Comparison of ENCODE assay signal across 8 cellular contexts in genomic region chr15:34514251-34514760, GRCh38.
DNase-seq lines count a peak whose midpoint lies in the region; ATAC-seq and TF ChIP-seq lines count a peak whose summit lies in the region.

No MANE protein-coding gene starts in this region.

- H3K4me1 Mint-ChIP-seq in activated naive CD8-positive, alpha-beta T cell treated with anti-CD3 and anti-CD28 coated beads for 36 hours: peaks cover 16% of the 10 kb centered on the region

- DNase-seq in AG04450 (ENCODE audit: low read depth, low spot score): no peak
- DNase-seq in activated naive CD8-positive, alpha-beta T cell treated with anti-CD3 and anti-CD28 coated beads for 36 hours: peak; percentile 47
- peak; percentile 76 for DNase-seq in left ventricle myocardium superior
- peak; percentile 16 for DNase-seq in putamen (ENCODE audit: low spot score)
- DNase-seq in NCI-H1048 (lab: John Stamatoyannopoulos, UW): no peak
- DNase-seq in SIG-M5 (lab: John Stamatoyannopoulos, UW): no peak

- H3K9ac ChIP-seq in HUES6 (ENCODE audit: low read length): peak overlapping the region; percentile 45

- H3K9me3 ChIP-seq in AG04450 (ENCODE audit: control insufficient read depth, insufficient read depth, low read length): no peaks in the 10 kb centered on the region; the same call in 1 of the 2 replicates
- H3K9me3 ChIP-seq in HUES6 (ENCODE audit: control insufficient read depth, insufficient read depth, low read depth, low read length): no peaks in the 10 kb centered on the region

- H3K36me3 ChIP-seq in HUES6 (ENCODE audit: control insufficient read depth, insufficient read depth, low read length): no peaks in the 10 kb centered on the region

- H3K36me3 Mint-ChIP-seq in activated naive CD8-positive, alpha-beta T cell treated with anti-CD3 and anti-CD28 coated beads for 36 hours: no peaks in the 10 kb centered on the region

- peaks cover 69% of the 10 kb centered on the region for H3K27me3 Mint-ChIP-seq in activated naive CD8-positive, alpha-beta T cell treated with anti-CD3 and anti-CD28 coated beads for 36 hours

- no peak overlapping the region for H3K27ac ChIP-seq in AG04450 (ENCODE audit: low read depth, low read length)
- H3K27ac ChIP-seq in HUES6 (ENCODE audit: low read depth, low read length): no peak overlapping the region

- H3K27me3 ChIP-seq in AG04450 (ENCODE audit: control insufficient read depth, insufficient read depth, low read length) (peaks cover 16% of the 10 kb centered on the region), HUES6 (ENCODE audit: control insufficient read depth, insufficient read depth, low read length) (peaks cover 73% of the 10 kb centered on the region)

- H3K4me3 ChIP-seq in AG04450 (ENCODE audit: low read depth, low read length): peak overlapping the region; percentile 63
- peak overlapping the region; percentile 81 for H3K4me3 ChIP-seq in HUES6 (ENCODE audit: low read depth, low read length)

- POLR2A ChIA-PET in AG04450 (lab: Yijun Ruan, JAX): interaction anchor here (0.7 kb wide), 1 partner anchor 1056 kb away, joined by 4 read pairs; no protein-coding TSS in a partner anchor

- H3K4me1 ChIP-seq in HUES6 (ENCODE audit: control insufficient read depth, insufficient read depth, low read length): no peaks in the 10 kb centered on the region

- H3K9me3 Mint-ChIP-seq in activated naive CD8-positive, alpha-beta T cell treated with anti-CD3 and anti-CD28 coated beads for 36 hours: no peaks in the 10 kb centered on the region

- intact Hi-C loops in left ventricle myocardium superior (cut with micrococcal nuclease): no loop called here

- TF ChIP-seq CTCF in AG04450 (IDR thresholded peaks at IDR 0.05; ENCODE audit: low read depth, low read length): no peak

- peak overlapping the region; percentile 80 for H3K4me3 Mint-ChIP-seq in activated naive CD8-positive, alpha-beta T cell treated with anti-CD3 and anti-CD28 coated beads for 36 hours

- CTCF ChIA-PET in AG04450 (lab: Charles Lee): interaction anchor here (0.5 to 1.6 kb wide), 2 partner anchors 9 to 147 kb away, joined by 3 to 5 read pairs; partner anchors contain the start of gene LPCAT4

- H3K27ac Mint-ChIP-seq in activated naive CD8-positive, alpha-beta T cell treated with anti-CD3 and anti-CD28 coated beads for 36 hours: no peak overlapping the region

- peak; percentile 57 for ATAC-seq in GM18868 (IDR thresholded peaks at IDR 0.05; ENCODE audit: unreplicated experiment)
- ATAC-seq in left ventricle myocardium superior: peak; percentile 93

Comparison
In these comparisons a context has a peak if more than half of its experiments do, and no peak if none do; other contexts are left out.
1. DNase-seq: peak in activated naive CD8-positive, alpha-beta T cell treated with anti-CD3 and anti-CD28 coated beads for 36 hours (single experiment), left ventricle myocardium superior (single experiment) and putamen (single experiment); none in AG04450 (single experiment), NCI-H1048 (single experiment) and SIG-M5 (single experiment).